Comparison of ENCODE assay signal across 8 cellular contexts in genomic region chr19:50025794-50026549, GRCh38. TPM values are rescaled to one million over a fixed set of nuclear protein-coding genes. Genes with fewer than 3 reads are reported as not detected.
A peak's percentile ranks its signal among the peaks of the same experiment; 100 is the strongest.
DNase-seq lines count a peak whose midpoint lies in the region; ATAC-seq and TF ChIP-seq lines count a peak whose summit lies in the region.

Gene ZNF473, plus strand, starts transcription at chr19:50026005. Its CDS starts 5,078 bp downstream, at chr19:50031083.

- H3K79me2 ChIP-seq in mammary epithelial cell (ENCODE audit: insufficient read depth, low read length): peaks cover 87% of the 10 kb centered on the region

- in situ Hi-C loops in mammary epithelial cell (cut with MboI; ENCODE audit: low sequenced_read_pairs in 2 of 2): no loop called here

- H3K27me3 ChIP-seq in WERI-Rb-1 (ENCODE audit: insufficient read depth, low read depth, severe bottlenecking) (no peaks in the 10 kb centered on the region), mammary epithelial cell (ENCODE audit: insufficient read depth, low read length) (no peaks in the 10 kb centered on the region)

- DNase-seq in NCI-H82 (lab: John Stamatoyannopoulos, UW): peak; percentile 99
- DNase-seq in NCI-H82 treated with DMSO at 0.1 percent for 48 hours (lab: John Stamatoyannopoulos, UW; ENCODE audit: unreplicated experiment): no peak
- DNase-seq in NCI-H2171 (lab: John Stamatoyannopoulos, UW): peak; percentile 94
- DNase-seq in WERI-Rb-1: peak; percentile 94
- peak; percentile 95 for DNase-seq in mammary epithelial cell
- DNase-seq in islet precursor cell: peak; percentile 97
- peak; percentile 78 to 80 for DNase-seq in stimulated activated CD4-positive, alpha-beta T cell treated with anti-CD3 and anti-CD28 coated beads, Interleukin-15, amount 100 ng/mL, for 1 hour (ENCODE audit: low read depth in 1 of 2, low spot score in 1 of 2)

- H3K9ac ChIP-seq in mammary epithelial cell (ENCODE audit: insufficient read depth, low read length): peak within 1 kb of the TSS; percentile 96

- no peaks in the 10 kb centered on the region for H3K9me3 ChIP-seq in WERI-Rb-1 (ENCODE audit: severe bottlenecking)
- H3K9me3 ChIP-seq in mammary epithelial cell (replicated peaks; ENCODE audit: insufficient read depth, low read length): no peaks in the 10 kb centered on the region

- H3K4me2 ChIP-seq in mammary epithelial cell (ENCODE audit: insufficient read depth, low read depth, low read length): peak within 1 kb of the TSS; percentile 93

- 2% methylated on average over 18 of the region's 45 CpGs for WGBS in mammary epithelial cell (ENCODE audit: low coverage, missing lambda C conversion rate)

- ATAC-seq in HG02970 (IDR thresholded peaks at IDR 0.05; ENCODE audit: low FRiP score, unreplicated experiment): peak; percentile 75

- H3K36me3 ChIP-seq in WERI-Rb-1 (peaks cover 22% of the 10 kb centered on the region), mammary epithelial cell (ENCODE audit: insufficient read depth, low read length) (no peaks in the 10 kb centered on the region)

- H3K4me1 ChIP-seq in mammary epithelial cell (ENCODE audit: insufficient read depth, low read length): peaks cover 5% of the 10 kb centered on the region

- BruUV-seq in mammary epithelial cell (replicated peaks; lab: Mats Ljungman, UMichigan): TSS peak; percentile 71

- no peak for TF ChIP-seq CTCF in WERI-Rb-1 (IDR thresholded peaks at IDR 0.05; ENCODE audit: low read depth, low read length)
- TF ChIP-seq CTCF in mammary epithelial cell (conservative IDR thresholded peaks at IDR 0.05 in 1 of 2, IDR thresholded peaks at IDR 0.05 in 1 of 2; ENCODE audit: extremely low read depth in 1 of 2, insufficient read depth in 1 of 2, low read depth in 1 of 2, low read length in 2 of 2): no peak

- dilution Hi-C loops in mammary epithelial cell (cut with HindIII; ENCODE audit: low sequenced_read_pairs): no loop called here

- CTCF ChIA-PET in mammary epithelial cell (lab: Charles Lee; ENCODE audit: low non-redundant PET): no interaction called here

- intact Hi-C loops in mammary epithelial cell (cut with micrococcal nuclease): loop anchor here (1.0 to 5.0 kb wide), 4 partner anchors 25 to 209 kb away; partner anchors contain the start of gene MED25

- peak within 1 kb of the TSS; percentile 79 for H3K4me3 ChIP-seq in WERI-Rb-1 (ENCODE audit: low read depth, low read length)
- peak within 1 kb of the TSS; percentile 89 to 99 (median 98) for H3K4me3 ChIP-seq in mammary epithelial cell (replicated peaks in 1 of 3; ENCODE audit: insufficient read depth in 1 of 3, low read depth in 2 of 3, low read length in 3 of 3)

- peak within 1 kb of the TSS; percentile 97 for H2AFZ ChIP-seq in mammary epithelial cell (ENCODE audit: low read depth, low read length)

- H3K27ac ChIP-seq in WERI-Rb-1: peak within 1 kb of the TSS; percentile 75
- H3K27ac ChIP-seq in mammary epithelial cell (ENCODE audit: insufficient read depth, low read depth, low read length): peak within 1 kb of the TSS; percentile 98

- H4K20me1 ChIP-seq in mammary epithelial cell (ENCODE audit: insufficient read depth, low read length): no peaks in the 10 kb centered on the region

RNA-seq across cellular contexts. Expression of gene ZNF473, which starts in this region (rescaled TPM):
- 10 to 100 TPM; 11.0 to 12.0 TPM for total RNA-seq in mammary epithelial cell
- 5.6 TPM for polyA plus RNA-seq in mammary epithelial cell
- 6.6 TPM for polyA minus RNA-seq in mammary epithelial cell
